ENCODE assay signal across 8 cellular contexts in the genomic region with DNA sequence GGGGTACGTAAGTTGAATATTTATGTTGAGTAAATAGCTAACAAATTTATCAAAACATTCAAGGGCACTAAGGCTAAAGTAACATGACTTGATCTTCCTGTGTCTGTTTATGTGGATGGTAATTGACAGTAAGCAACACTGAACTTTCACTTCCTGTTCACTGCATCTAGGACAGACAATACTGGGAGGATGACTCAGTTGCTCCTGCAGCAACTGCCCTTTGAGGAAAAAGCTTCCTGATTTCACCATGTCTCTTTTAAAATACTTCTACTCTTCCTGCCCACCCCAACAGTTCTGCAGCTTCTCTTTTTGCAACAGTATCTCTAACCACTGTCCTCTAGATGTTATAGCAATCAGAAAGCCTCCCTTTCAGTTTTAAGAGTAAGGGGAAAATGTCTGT.
A peak's percentile ranks its signal among the peaks of the same experiment; 100 is the strongest.
DNase-seq lines count a peak whose midpoint lies in the region; ATAC-seq and TF ChIP-seq lines count a peak whose summit lies in the region.

No MANE protein-coding gene starts in this region.

- H3K4me3 ChIP-seq in ovary (no peak overlapping the region), endodermal cell (ENCODE audit: low read length) (no peak overlapping the region)

- H3K27ac ChIP-seq in ovary (no peak overlapping the region), endodermal cell (ENCODE audit: low read depth, low read length) (no peak overlapping the region)

- TF ChIP-seq EP300 in ovary (IDR thresholded peaks at IDR 0.05) = no peak

- H3K27me3 Mint-ChIP-seq in endodermal cell (ENCODE audit: insufficient read depth) (no peaks in the 10 kb centered on the region), mesothelial cell of epicardium (ENCODE audit: low read depth) (no peaks in the 10 kb centered on the region)

- peak; percentile 68 for ATAC-seq in GM18520 (IDR thresholded peaks at IDR 0.05; ENCODE audit: unreplicated experiment)
- peak; percentile 79 for ATAC-seq in HG03066 (IDR thresholded peaks at IDR 0.05; ENCODE audit: low read depth, unreplicated experiment)
- peak; percentile 54; the same call in 2 of the 3 replicates for ATAC-seq in SK-N-SH treated with all-trans-retinoic acid at 6 μM for 48 hours

- no peak for TF ChIP-seq POLR2A in ovary (IDR thresholded peaks at IDR 0.05)

- no peak overlapping the region for H3K4me3 Mint-ChIP-seq in endodermal cell
- H3K4me3 Mint-ChIP-seq in mesothelial cell of epicardium = no peak overlapping the region

- no peaks in the 10 kb centered on the region for H3K9me3 ChIP-seq in ovary
- peaks cover 4% of the 10 kb centered on the region for H3K9me3 ChIP-seq in endodermal cell (ENCODE audit: control insufficient read depth, low read length)

- no peak overlapping the region for H3K27ac Mint-ChIP-seq in endodermal cell
- no peak overlapping the region for H3K27ac Mint-ChIP-seq in mesothelial cell of epicardium

- H3K36me3 ChIP-seq in ovary (no peaks in the 10 kb centered on the region), endodermal cell (ENCODE audit: control insufficient read depth, insufficient read depth, low read length) (no peaks in the 10 kb centered on the region)

- no peak overlapping the region for H3K9ac ChIP-seq in endodermal cell (ENCODE audit: extremely low read depth, low read length, poor library complexity, severe bottlenecking)

- H3K27me3 ChIP-seq in ovary (no peaks in the 10 kb centered on the region), endodermal cell (ENCODE audit: control insufficient read depth, insufficient read depth, low read length, poor library complexity, severe bottlenecking) (no peaks in the 10 kb centered on the region)

- peak; percentile 58 for DNase-seq in kidney tubule cell (ENCODE audit: low spot score)
- DNase-seq in ovary = no peak
- no peak for DNase-seq in endodermal cell
- DNase-seq in cortex of kidney (lab: John Stamatoyannopoulos, UW) = no peak
- DNase-seq in mesothelial cell of epicardium (ENCODE audit: low spot score in 2 of 2, unreplicated experiment in 2 of 2) = no peak

- 10 to 26% (median 16%) methylated on average over 1 of the region's 1 CpG for WGBS in ovary, 3 donors
- WGBS in endodermal cell (ENCODE audit: insufficient coverage in 1 of 2, insufficient read length in 1 of 2), 2 experiments = 100% methylated on average over 1 of the region's 1 CpG

- TF ChIP-seq CTCF in ovary (IDR thresholded peaks at IDR 0.05) = no peak
- no peak for TF ChIP-seq CTCF in endodermal cell (conservative IDR thresholded peaks at IDR 0.05)
- no peak for TF ChIP-seq CTCF in mesothelial cell of epicardium (IDR thresholded peaks at IDR 0.05; ENCODE audit: unreplicated experiment)

- H3K4me1 ChIP-seq in ovary (ENCODE audit: insufficient read depth) (no peaks in the 10 kb centered on the region), endodermal cell (ENCODE audit: control insufficient read depth, insufficient read depth, low read length) (no peaks in the 10 kb centered on the region)

- H3K4me1 Mint-ChIP-seq in endodermal cell = peaks cover 4% of the 10 kb centered on the region
- H3K4me1 Mint-ChIP-seq in mesothelial cell of epicardium = peaks cover 9% of the 10 kb centered on the region

- intact Hi-C loops in ovary (cut with DNase I) = no loop called here

- H3K9me3 Mint-ChIP-seq in endodermal cell = peaks cover 4% of the 10 kb centered on the region
- peaks cover 12% of the 10 kb centered on the region for H3K9me3 Mint-ChIP-seq in mesothelial cell of epicardium

- H3K36me3 Mint-ChIP-seq in endodermal cell (ENCODE audit: low read depth) = no peaks in the 10 kb centered on the region
- H3K36me3 Mint-ChIP-seq in mesothelial cell of epicardium = no peaks in the 10 kb centered on the region

TF ChIP-seq in SK-N-SH treated with all-trans-retinoic acid at 6 μM for 48 hours, 23 proteins besides CTCF, POLR2A, EP300 and RAD21:
- no peak for TF ChIP-seq GLIS3 (CRISPR knock-in tag; IDR thresholded peaks at IDR 0.05)
- TF ChIP-seq, protein P1, sequence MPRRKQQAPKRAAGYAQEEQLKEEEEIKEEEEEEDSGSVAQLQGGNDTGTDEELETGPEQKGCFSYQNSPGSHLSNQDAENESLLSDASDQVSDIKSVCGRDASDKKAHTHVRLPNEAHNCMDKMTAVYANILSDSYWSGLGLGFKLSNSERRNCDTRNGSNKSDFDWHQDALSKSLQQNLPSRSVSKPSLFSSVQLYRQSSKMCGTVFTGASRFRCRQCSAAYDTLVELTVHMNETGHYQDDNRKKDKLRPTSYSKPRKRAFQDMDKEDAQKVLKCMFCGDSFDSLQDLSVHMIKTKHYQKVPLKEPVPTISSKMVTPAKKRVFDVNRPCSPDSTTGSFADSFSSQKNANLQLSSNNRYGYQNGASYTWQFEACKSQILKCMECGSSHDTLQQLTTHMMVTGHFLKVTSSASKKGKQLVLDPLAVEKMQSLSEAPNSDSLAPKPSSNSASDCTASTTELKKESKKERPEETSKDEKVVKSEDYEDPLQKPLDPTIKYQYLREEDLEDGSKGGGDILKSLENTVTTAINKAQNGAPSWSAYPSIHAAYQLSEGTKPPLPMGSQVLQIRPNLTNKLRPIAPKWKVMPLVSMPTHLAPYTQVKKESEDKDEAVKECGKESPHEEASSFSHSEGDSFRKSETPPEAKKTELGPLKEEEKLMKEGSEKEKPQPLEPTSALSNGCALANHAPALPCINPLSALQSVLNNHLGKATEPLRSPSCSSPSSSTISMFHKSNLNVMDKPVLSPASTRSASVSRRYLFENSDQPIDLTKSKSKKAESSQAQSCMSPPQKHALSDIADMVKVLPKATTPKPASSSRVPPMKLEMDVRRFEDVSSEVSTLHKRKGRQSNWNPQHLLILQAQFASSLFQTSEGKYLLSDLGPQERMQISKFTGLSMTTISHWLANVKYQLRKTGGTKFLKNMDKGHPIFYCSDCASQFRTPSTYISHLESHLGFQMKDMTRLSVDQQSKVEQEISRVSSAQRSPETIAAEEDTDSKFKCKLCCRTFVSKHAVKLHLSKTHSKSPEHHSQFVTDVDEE (CRISPR knock-in tag; IDR thresholded peaks at IDR 0.05) = no peak
- TF ChIP-seq, protein P2, sequence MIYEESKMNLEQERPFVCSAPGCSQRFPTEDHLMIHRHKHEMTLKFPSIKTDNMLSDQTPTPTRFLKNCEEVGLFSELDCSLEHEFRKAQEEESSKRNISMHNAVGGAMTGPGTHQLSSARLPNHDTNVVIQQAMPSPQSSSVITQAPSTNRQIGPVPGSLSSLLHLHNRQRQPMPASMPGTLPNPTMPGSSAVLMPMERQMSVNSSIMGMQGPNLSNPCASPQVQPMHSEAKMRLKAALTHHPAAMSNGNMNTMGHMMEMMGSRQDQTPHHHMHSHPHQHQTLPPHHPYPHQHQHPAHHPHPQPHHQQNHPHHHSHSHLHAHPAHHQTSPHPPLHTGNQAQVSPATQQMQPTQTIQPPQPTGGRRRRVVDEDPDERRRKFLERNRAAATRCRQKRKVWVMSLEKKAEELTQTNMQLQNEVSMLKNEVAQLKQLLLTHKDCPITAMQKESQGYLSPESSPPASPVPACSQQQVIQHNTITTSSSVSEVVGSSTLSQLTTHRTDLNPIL (CRISPR knock-in tag; IDR thresholded peaks at IDR 0.05; ENCODE audit: low read depth) = no peak
